ENCODE assay signal across 8 cellular contexts in the genomic region with DNA sequence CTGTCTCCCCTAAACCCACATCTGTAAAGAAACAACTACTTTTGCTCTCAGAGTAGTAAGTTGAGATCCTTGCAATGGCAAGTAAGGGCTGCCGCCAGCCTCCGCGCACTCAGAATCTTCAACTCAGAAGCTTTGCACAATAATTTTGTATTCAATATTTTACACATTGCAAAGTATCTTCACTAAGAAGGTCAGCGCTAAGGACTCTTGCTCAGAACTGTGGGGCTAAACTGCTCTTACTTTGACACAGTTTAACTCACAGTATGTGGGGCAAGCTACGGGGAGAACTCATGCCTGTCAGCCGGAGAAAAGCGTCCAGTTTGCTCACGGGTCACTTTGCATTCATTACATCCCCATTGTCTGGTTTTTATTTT. TPM values are rescaled to one million over a fixed set of nuclear protein-coding genes. Genes with fewer than 3 reads are reported as not detected.
DNase-seq lines count a peak whose midpoint lies in the region; ATAC-seq and TF ChIP-seq lines count a peak whose summit lies in the region.

No MANE protein-coding gene starts in this region.

- 0 out of 2 replicates have a peak, but pooled peaks cover 3% of the 10 kb centered on the region for H3F3A ChIP-seq in GM23338 (replicated peaks; ENCODE audit: low read depth)

- H3K36me3 ChIP-seq in GM23338 (ENCODE audit: insufficient read depth) (0 out of 2 replicates have a peak, but pooled peaks cover 3% of the 10 kb centered on the region), right atrium auricular region (peaks cover 8% of the 10 kb centered on the region)

- H3K9me2 ChIP-seq in GM23338 (ENCODE audit: insufficient read depth): no peaks in the 10 kb centered on the region

- ATAC-seq in GM23338: peak; percentile 5
- no peak for ATAC-seq in GM19463 (IDR thresholded peaks at IDR 0.05; ENCODE audit: unreplicated experiment)
- no peak for ATAC-seq in left colon

- CTCF ChIA-PET in activated CD4-positive, alpha-beta memory T cell treated with anti-CD3 and anti-CD28 coated beads for 36 hours (lab: Charles Lee): interaction anchor here (1.2 to 2.1 kb wide), 3 partner anchors 23 to 627 kb away, joined by 5 to 20 read pairs (median 15); a partner anchor contains a TSS

- peak overlapping the region; percentile 82 for H3K4me3 Mint-ChIP-seq in GM23338
- peak overlapping the region; percentile 73 for H3K4me3 Mint-ChIP-seq in activated CD4-positive, alpha-beta memory T cell treated with anti-CD3 and anti-CD28 coated beads for 36 hours

- H4K20me1 ChIP-seq in GM23338 (replicated peaks; ENCODE audit: insufficient read depth): no peaks in the 10 kb centered on the region; the same call in none of the 2 replicates

- no peaks in the 10 kb centered on the region for H3K9me3 Mint-ChIP-seq in GM23338
- H3K9me3 Mint-ChIP-seq in activated CD4-positive, alpha-beta memory T cell treated with anti-CD3 and anti-CD28 coated beads for 36 hours: no peaks in the 10 kb centered on the region

- H3K4me1 Mint-ChIP-seq in GM23338: peaks cover 26% of the 10 kb centered on the region
- peaks cover 11% of the 10 kb centered on the region for H3K4me1 Mint-ChIP-seq in activated CD4-positive, alpha-beta memory T cell treated with anti-CD3 and anti-CD28 coated beads for 36 hours (ENCODE audit: low read depth)

- intact Hi-C loops in activated CD4-positive, alpha-beta memory T cell treated with anti-CD3 and anti-CD28 coated beads for 36 hours (cut with micrococcal nuclease): loop anchor here (2.0 to 10.0 kb wide), 3 partner anchors 165 to 873 kb away; a partner anchor contains a TSS
- intact Hi-C loops in left colon (cut with DNase I, micrococcal nuclease): no loop called here

- peaks cover 18% of the 10 kb centered on the region for H3K36me3 Mint-ChIP-seq in GM23338 (ENCODE audit: low read depth)
- peaks cover 3% of the 10 kb centered on the region for H3K36me3 Mint-ChIP-seq in activated CD4-positive, alpha-beta memory T cell treated with anti-CD3 and anti-CD28 coated beads for 36 hours

- peaks cover 8% of the 10 kb centered on the region for H3K27me3 Mint-ChIP-seq in GM23338 (ENCODE audit: insufficient read depth, low read depth, poor library complexity)
- H3K27me3 Mint-ChIP-seq in activated CD4-positive, alpha-beta memory T cell treated with anti-CD3 and anti-CD28 coated beads for 36 hours: no peaks in the 10 kb centered on the region

- TF ChIP-seq CTCF in GM23338 (conservative IDR thresholded peaks at IDR 0.05; ENCODE audit: low read depth in 2 of 2) (no peak), right atrium auricular region (IDR thresholded peaks at IDR 0.05) (no peak)

- DNase-seq in GM23338 (ENCODE audit: low spot score) (peak; percentile 36), right atrium auricular region (ENCODE audit: low spot score) (no peak), skeletal muscle cell (ENCODE audit: low read depth) (no peak), NCI-H146 (lab: John Stamatoyannopoulos, UW) (no peak), left colon (no peak), NCI-H1436 treated with DMSO at 0.1 percent for 48 hours (lab: John Stamatoyannopoulos, UW) (no peak)
- DNase-seq in activated CD4-positive, alpha-beta memory T cell treated with anti-CD3 and anti-CD28 coated beads for 36 hours: no peak

- H3K4me3 ChIP-seq in GM23338: peak overlapping the region; percentile 80
- H3K4me3 ChIP-seq in right atrium auricular region: peak overlapping the region; percentile 90 to 98
- H3K4me3 ChIP-seq in skeletal muscle cell (ENCODE audit: low read depth, low read length): peak overlapping the region; percentile 81

- H3K4me2 ChIP-seq in GM23338: peak overlapping the region; percentile 98

- H3K27me3 ChIP-seq in GM23338 (ENCODE audit: insufficient read depth): peaks cover 9% of the 10 kb centered on the region
- H3K27me3 ChIP-seq in right atrium auricular region: no peaks in the 10 kb centered on the region

- no peak overlapping the region; the same call in 1 of the 2 replicates for H2AFZ ChIP-seq in GM23338

- no peak overlapping the region for H3K27ac Mint-ChIP-seq in GM23338
- no peak overlapping the region for H3K27ac Mint-ChIP-seq in activated CD4-positive, alpha-beta memory T cell treated with anti-CD3 and anti-CD28 coated beads for 36 hours

- H3K27ac ChIP-seq in GM23338 (ENCODE audit: low read depth) (no peak overlapping the region), right atrium auricular region (peak overlapping the region; percentile 91 to 99)

- peaks cover 6% of the 10 kb centered on the region for H3K79me2 ChIP-seq in GM23338 (replicated peaks; ENCODE audit: insufficient read depth)

- peaks cover 23% of the 10 kb centered on the region for H3K4me1 ChIP-seq in GM23338 (ENCODE audit: insufficient read depth)
- peaks cover 0 to 27% of the 10 kb centered on the region in 2 donors for H3K4me1 ChIP-seq in right atrium auricular region

- POLR2A ChIA-PET in activated CD4-positive, alpha-beta memory T cell treated with anti-CD3 and anti-CD28 coated beads for 36 hours (lab: Charles Lee): interaction anchor here (1.5 to 2.4 kb wide), 3 partner anchors 14 to 167 kb away, joined by 3 to 11 read pairs (median 5); a partner anchor contains a TSS

- H3K9me3 ChIP-seq in right atrium auricular region: no peaks in the 10 kb centered on the region

TF ChIP-seq in GM23338, 12 proteins besides CTCF, POLR2A, EP300 and RAD21:
- TF ChIP-seq POLR2AphosphoS5 (IDR thresholded peaks at IDR 0.05; ENCODE audit: low read depth): no peak

RNA-seq across cellular contexts. Expression of a gene that starts 1.0 kb away (rescaled TPM):
- 20.9 and 23.8 TPM in 2 replicates for total RNA-seq in GM23338 (2014; rRNA removed; shearing (Covaris generic))
- polyA plus RNA-seq in GM23338 (2016; fragmentation: Nextera tagmentation; extraction: Ambion mirVana): 7.5 and 9.8 TPM in 2 replicates
- total RNA-seq in activated CD4-positive, alpha-beta memory T cell treated with anti-CD3 and anti-CD28 coated beads for 36 hours: 1 to 10 TPM; 5.2 to 7.6 TPM
- total RNA-seq in right atrium auricular region (10 to 100 TPM; 12.5 to 12.9 TPM), left colon (10 to 100 TPM in 1 of 2 donors, 1 to 10 TPM in 1; 6.0 to 10.2 TPM)
